ENCODE assay signal across 8 cellular contexts in the genomic region with DNA sequence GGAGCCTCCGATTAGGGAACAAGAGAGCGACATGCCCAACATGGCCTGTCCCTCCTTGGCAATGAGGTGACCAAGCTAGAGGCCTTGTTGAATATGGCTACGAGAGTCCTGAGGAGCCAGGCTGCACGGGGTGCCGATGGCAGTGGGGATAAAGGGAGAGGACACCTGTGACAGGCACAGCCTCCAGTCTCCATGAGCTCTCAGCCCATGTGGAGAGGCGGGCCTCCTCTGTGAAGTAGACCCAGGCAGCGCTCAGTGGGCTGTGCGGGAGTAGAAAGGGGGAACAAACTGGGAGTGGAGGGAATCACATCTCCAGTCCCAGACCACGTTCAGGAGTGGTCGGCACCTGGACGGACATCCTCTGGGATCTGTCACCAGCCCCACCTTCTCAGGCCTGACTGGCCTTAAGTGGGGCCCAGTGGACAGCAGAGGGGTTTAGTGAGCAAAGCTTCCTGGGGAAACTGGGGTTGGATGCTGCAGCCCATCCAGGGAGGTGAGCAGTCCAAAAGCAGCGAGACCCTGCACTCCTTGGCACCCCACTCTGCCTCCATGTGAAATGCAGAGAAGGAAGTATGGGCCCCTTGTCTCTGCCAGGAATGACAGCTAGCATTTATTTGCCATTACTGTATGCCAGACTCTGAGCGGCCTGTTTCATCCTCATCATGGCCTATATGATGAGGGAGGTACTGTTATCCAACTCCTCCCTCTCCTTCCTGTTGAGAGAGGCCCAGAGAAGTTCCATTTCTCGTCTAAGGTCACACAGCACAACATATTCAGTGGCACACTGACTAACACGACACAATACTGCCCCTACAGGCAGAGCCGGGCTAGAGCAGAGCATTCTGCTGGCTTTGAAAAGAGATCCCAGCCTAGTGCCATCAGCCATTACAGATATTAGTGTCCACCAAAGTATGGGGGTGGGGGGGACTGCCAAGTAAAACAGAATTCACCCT. TPM values are rescaled to one million over a fixed set of nuclear protein-coding genes. Genes with fewer than 3 reads are reported as not detected.
DNase-seq lines count a peak whose midpoint lies in the region; ATAC-seq, FAIRE-seq and TF ChIP-seq lines count a peak whose summit lies in the region.

No MANE protein-coding gene starts in this region.

- no peaks in the 10 kb centered on the region for H3K9me3 ChIP-seq in mammary epithelial cell (replicated peaks; ENCODE audit: insufficient read depth, low read length)

- ATAC-seq in HG03045 (IDR thresholded peaks at IDR 0.05; ENCODE audit: unreplicated experiment) = no peak

- dilution Hi-C loops in mammary epithelial cell (cut with HindIII; ENCODE audit: low sequenced_read_pairs) = loop anchor here (5.0 kb wide), 2 partner anchors 48 to 67 kb away; a partner anchor contains a TSS

- no peak overlapping the region for H3K4me2 ChIP-seq in mammary epithelial cell (ENCODE audit: insufficient read depth, low read depth, low read length)

- H3K4me3 ChIP-seq in mammary epithelial cell (replicated peaks in 1 of 3; ENCODE audit: insufficient read depth in 1 of 3, low read depth in 2 of 3, low read length in 3 of 3) = no peak overlapping the region
- no peak overlapping the region for H3K4me3 ChIP-seq in kidney epithelial cell (ENCODE audit: low read depth, low read length)

- 74% methylated on average over 8 of the region's 16 CpGs for WGBS in mammary epithelial cell (ENCODE audit: low coverage, missing lambda C conversion rate)

- no peaks in the 10 kb centered on the region for H3K27me3 ChIP-seq in mammary epithelial cell (ENCODE audit: insufficient read depth, low read length)
- no peaks in the 10 kb centered on the region for H3K27me3 ChIP-seq in kidney epithelial cell (ENCODE audit: control insufficient read depth, insufficient read depth, low read length)

- no peaks in the 10 kb centered on the region for H4K20me1 ChIP-seq in mammary epithelial cell (ENCODE audit: insufficient read depth, low read length)

- H3K9ac ChIP-seq in mammary epithelial cell (ENCODE audit: insufficient read depth, low read length) = no peak overlapping the region

- H3K4me1 ChIP-seq in mammary epithelial cell (ENCODE audit: insufficient read depth, low read length) = peaks cover 24% of the 10 kb centered on the region

- peak; percentile 44 to 46 for DNase-seq in NCI-H524 (lab: John Stamatoyannopoulos, UW)
- no peak for DNase-seq in NCI-H524 treated with DMSO at 0.1 percent for 48 hours (lab: John Stamatoyannopoulos, UW)
- DNase-seq in MV-4-11 (lab: John Stamatoyannopoulos, UW) = peak; percentile 63
- DNase-seq in mammary epithelial cell = peak; percentile 41
- DNase-seq in kidney epithelial cell (ENCODE audit: low read depth) = no peak
- peak; percentile 81 for DNase-seq in stimulated activated CD4-positive, alpha-beta T cell treated with anti-CD3 and anti-CD28 coated beads, Interleukin-15, amount 100 ng/mL, for 24 hours

- TF ChIP-seq CTCF in mammary epithelial cell (conservative IDR thresholded peaks at IDR 0.05 in 1 of 2, IDR thresholded peaks at IDR 0.05 in 1 of 2; ENCODE audit: extremely low read depth in 1 of 2, insufficient read depth in 1 of 2, low read depth in 1 of 2, low read length in 2 of 2) (peak; percentile 82 to 99), kidney epithelial cell (IDR thresholded peaks at IDR 0.05; ENCODE audit: insufficient read depth, low read length, poor library complexity, severe bottlenecking) (peak; percentile 81)

- BruUV-seq in mammary epithelial cell (replicated peaks; lab: Mats Ljungman, UMichigan) = no TSS peak

- no peak overlapping the region for H3K27ac ChIP-seq in mammary epithelial cell (ENCODE audit: insufficient read depth, low read depth, low read length)

- CTCF ChIA-PET in mammary epithelial cell (lab: Charles Lee; ENCODE audit: low non-redundant PET) = no interaction called here

- H2AFZ ChIP-seq in mammary epithelial cell (ENCODE audit: low read depth, low read length) = no peak overlapping the region

- H3K36me3 ChIP-seq in mammary epithelial cell (ENCODE audit: insufficient read depth, low read length) = no peaks in the 10 kb centered on the region
- H3K36me3 ChIP-seq in kidney epithelial cell (ENCODE audit: control insufficient read depth, insufficient read depth, low read length) = no peaks in the 10 kb centered on the region

- intact Hi-C loops in mammary epithelial cell (cut with micrococcal nuclease) = no loop called here

- H3K79me2 ChIP-seq in mammary epithelial cell (ENCODE audit: insufficient read depth, low read length) = no peaks in the 10 kb centered on the region

- in situ Hi-C loops in mammary epithelial cell (cut with MboI; ENCODE audit: low sequenced_read_pairs in 2 of 2) = loop anchor here in 1 of 2 donors (5.0 kb wide), 1 partner anchor 62 kb away; no protein-coding TSS in a partner anchor

- peak; percentile 77 for FAIRE-seq in TTC549 (lab: Jason Lieb, UNC)

RNA-seq across cellular contexts. Expression of a gene that starts 4.5 kb away (rescaled TPM):
- total RNA-seq in mammary epithelial cell (under 1 TPM in 1 of 2 donors, not detected in 1; under 0.01 TPM), kidney epithelial cell (1.5 and 1.7 TPM in 2 replicates)
- polyA plus RNA-seq in mammary epithelial cell = 1.3 TPM
- 3.0 TPM for polyA minus RNA-seq in mammary epithelial cell

Comparison
In these comparisons a context has a peak if more than half of its experiments do, and no peak if none do; other contexts are left out.
1. DNase-seq: peak in NCI-H524 (2 of 2), MV-4-11 (single experiment), mammary epithelial cell (single experiment) and stimulated activated CD4-positive, alpha-beta T cell treated with anti-CD3 and anti-CD28 coated beads, Interleukin-15, amount 100 ng/mL, for 24 hours (single experiment); none in NCI-H524 treated with DMSO at 0.1 percent for 48 hours (single experiment) and kidney epithelial cell (single experiment).